In genomic region chr17:77324227-77324626, GRCh38 we compare ENCODE assay signal across 9 cellular contexts.
A peak's percentile ranks its signal among the peaks of the same experiment; 100 is the strongest.
DNase-seq lines count a peak whose midpoint lies in the region; ATAC-seq and TF ChIP-seq lines count a peak whose summit lies in the region.
"Had no signal": no experiment of that assay in that cellular context is flagged by ENCODE, and none has a peak within 500 bp of the region (broad histone marks: within the 10 kb centered on the region; RNA-seq: fewer than 3 reads in every experiment).

No MANE protein-coding gene starts in this region.

- H3K9me3 Mint-ChIP-seq in HFFc6 (no peaks in the 10 kb centered on the region; the same call in 1 of the 2 replicates), endothelial cell (ENCODE audit: unreplicated experiment) (no peaks in the 10 kb centered on the region)
- H3K9me3 Mint-ChIP-seq in activated T-helper 1 cell treated with anti-CD3 and anti-CD28 coated beads, Interleukin-12 subunit alpha, Interleukin-12 subunit beta, Interleukin-2, Interleukin-4 antibody, amounts not matched to agents 30 ng/mL and 10 ng/mL and 1 ng/mL, durations not matched to agents 14 hours and 24 hours and 36 hours = no peaks in the 10 kb centered on the region

- H3K4me1 Mint-ChIP-seq in HFFc6 (ENCODE audit: low read depth) (peaks cover 61% of the 10 kb centered on the region), endothelial cell (ENCODE audit: unreplicated experiment) (peaks cover 22% of the 10 kb centered on the region)
- peaks cover 44% of the 10 kb centered on the region for H3K4me1 Mint-ChIP-seq in activated T-helper 1 cell treated with anti-CD3 and anti-CD28 coated beads, Interleukin-12 subunit alpha, Interleukin-12 subunit beta, Interleukin-2, Interleukin-4 antibody, amounts not matched to agents 30 ng/mL and 10 ng/mL and 1 ng/mL, durations not matched to agents 14 hours and 24 hours and 36 hours (ENCODE audit: low read depth)

- TF ChIP-seq CTCF in HFFc6 (IDR thresholded peaks at IDR 0.05) = no peak
- TF ChIP-seq CTCF in spleen (IDR thresholded peaks at IDR 0.05 in 8 of 11, conservative IDR thresholded peaks at IDR 0.05 in 3 of 11) = no peak
- no peak for TF ChIP-seq CTCF in endothelial cell (IDR thresholded peaks at IDR 0.05; ENCODE audit: unreplicated experiment)

- H3K27me3 ChIP-seq in spleen (replicated peaks in 1 of 7) = no peaks in the 10 kb centered on the region

- intact Hi-C loops in activated T-helper 1 cell treated with anti-CD3 and anti-CD28 coated beads, Interleukin-12 subunit alpha, Interleukin-12 subunit beta, Interleukin-2, Interleukin-4 antibody, amounts not matched to agents 30 ng/mL and 10 ng/mL and 1 ng/mL, durations not matched to agents 14 hours and 24 hours and 36 hours (cut with micrococcal nuclease) = no loop called here
- intact Hi-C loops in spleen (cut with DNase I; ENCODE audit: low total_unique reads) = no loop called here

- peaks cover 0 to 10% (median 0%) of the 10 kb centered on the region in 6 donors for H3K36me3 ChIP-seq in spleen

- H3K27me3 Mint-ChIP-seq in HFFc6 (ENCODE audit: insufficient read depth) (peaks cover 12% of the 10 kb centered on the region), endothelial cell (ENCODE audit: unreplicated experiment) (peaks cover 7% of the 10 kb centered on the region)
- peaks cover 2% of the 10 kb centered on the region for H3K27me3 Mint-ChIP-seq in activated T-helper 1 cell treated with anti-CD3 and anti-CD28 coated beads, Interleukin-12 subunit alpha, Interleukin-12 subunit beta, Interleukin-2, Interleukin-4 antibody, amounts not matched to agents 30 ng/mL and 10 ng/mL and 1 ng/mL, durations not matched to agents 14 hours and 24 hours and 36 hours (ENCODE audit: insufficient read depth)

- no peak for DNase-seq in HFFc6
- no peak for DNase-seq in activated T-helper 1 cell treated with anti-CD3 and anti-CD28 coated beads, Interleukin-12 subunit alpha, Interleukin-12 subunit beta, Interleukin-2, Interleukin-4 antibody, amounts not matched to agents 30 ng/mL and 10 ng/mL and 1 ng/mL, durations not matched to agents 14 hours and 24 hours and 36 hours (ENCODE audit: low spot score)
- peak; percentile 50 for DNase-seq in islet precursor cell
- DNase-seq in spleen = peak; percentile 63
- no peak for DNase-seq in COLO829 (ENCODE audit: low spot score)
- DNase-seq in endothelial cell (ENCODE audit: low spot score) = no peak

- H3K27ac ChIP-seq in spleen = peak overlapping the region; percentile 73 to 97 (median 89)
- H3K27ac ChIP-seq: HL-60 had no signal

- peak overlapping the region; percentile 95 for H3K4me3 Mint-ChIP-seq in HFFc6
- no peak overlapping the region for H3K4me3 Mint-ChIP-seq in activated T-helper 1 cell treated with anti-CD3 and anti-CD28 coated beads, Interleukin-12 subunit alpha, Interleukin-12 subunit beta, Interleukin-2, Interleukin-4 antibody, amounts not matched to agents 30 ng/mL and 10 ng/mL and 1 ng/mL, durations not matched to agents 14 hours and 24 hours and 36 hours
- no peak overlapping the region for H3K4me3 Mint-ChIP-seq in endothelial cell (ENCODE audit: unreplicated experiment)

- no peak for TF ChIP-seq POLR2A in spleen (IDR thresholded peaks at IDR 0.05)

- 77 to 88% (median 83%) methylated on average over 8 of the region's 8 CpGs for whole genome bisulfite sequencing in spleen, 5 donors

- no peaks in the 10 kb centered on the region for H3K9me3 ChIP-seq in spleen

- no peak for ATAC-seq in GM19397 (IDR thresholded peaks at IDR 0.05; ENCODE audit: unreplicated experiment)
- ATAC-seq in GM19328 (IDR thresholded peaks at IDR 0.05; ENCODE audit: unreplicated experiment) = no peak

- H3K27ac Mint-ChIP-seq in HFFc6 (peak overlapping the region; percentile 100), endothelial cell (ENCODE audit: unreplicated experiment) (no peak overlapping the region)
- peak overlapping the region; percentile 13 for H3K27ac Mint-ChIP-seq in activated T-helper 1 cell treated with anti-CD3 and anti-CD28 coated beads, Interleukin-12 subunit alpha, Interleukin-12 subunit beta, Interleukin-2, Interleukin-4 antibody, amounts not matched to agents 30 ng/mL and 10 ng/mL and 1 ng/mL, durations not matched to agents 14 hours and 24 hours and 36 hours

- peaks cover 64 to 100% (median 87%) of the 10 kb centered on the region in 6 donors for H3K4me1 ChIP-seq in spleen

- H3K4me3 ChIP-seq in spleen = peak overlapping the region in 3 of 8 donors; percentile 43 to 70 (median 47)

- H3K36me3 Mint-ChIP-seq in HFFc6 (ENCODE audit: low read depth) = peaks cover 18% of the 10 kb centered on the region
- H3K36me3 Mint-ChIP-seq in activated T-helper 1 cell treated with anti-CD3 and anti-CD28 coated beads, Interleukin-12 subunit alpha, Interleukin-12 subunit beta, Interleukin-2, Interleukin-4 antibody, amounts not matched to agents 30 ng/mL and 10 ng/mL and 1 ng/mL, durations not matched to agents 14 hours and 24 hours and 36 hours (ENCODE audit: low read depth) = peaks cover 2% of the 10 kb centered on the region
- no peaks in the 10 kb centered on the region for H3K36me3 Mint-ChIP-seq in endothelial cell (ENCODE audit: low read depth, unreplicated experiment)

Comparison
In these comparisons a context has a peak if more than half of its experiments do, and no peak if none do; other contexts are left out.
1. DNase-seq: peak in islet precursor cell (single experiment) and spleen (single experiment); none in HFFc6 (single experiment), activated T-helper 1 cell treated with anti-CD3 and anti-CD28 coated beads, Interleukin-12 subunit alpha, Interleukin-12 subunit beta, Interleukin-2, Interleukin-4 antibody, amounts not matched to agents 30 ng/mL and 10 ng/mL and 1 ng/mL, durations not matched to agents 14 hours and 24 hours and 36 hours (single experiment), COLO829 (single experiment) and endothelial cell (single experiment).